In the genomic region with DNA sequence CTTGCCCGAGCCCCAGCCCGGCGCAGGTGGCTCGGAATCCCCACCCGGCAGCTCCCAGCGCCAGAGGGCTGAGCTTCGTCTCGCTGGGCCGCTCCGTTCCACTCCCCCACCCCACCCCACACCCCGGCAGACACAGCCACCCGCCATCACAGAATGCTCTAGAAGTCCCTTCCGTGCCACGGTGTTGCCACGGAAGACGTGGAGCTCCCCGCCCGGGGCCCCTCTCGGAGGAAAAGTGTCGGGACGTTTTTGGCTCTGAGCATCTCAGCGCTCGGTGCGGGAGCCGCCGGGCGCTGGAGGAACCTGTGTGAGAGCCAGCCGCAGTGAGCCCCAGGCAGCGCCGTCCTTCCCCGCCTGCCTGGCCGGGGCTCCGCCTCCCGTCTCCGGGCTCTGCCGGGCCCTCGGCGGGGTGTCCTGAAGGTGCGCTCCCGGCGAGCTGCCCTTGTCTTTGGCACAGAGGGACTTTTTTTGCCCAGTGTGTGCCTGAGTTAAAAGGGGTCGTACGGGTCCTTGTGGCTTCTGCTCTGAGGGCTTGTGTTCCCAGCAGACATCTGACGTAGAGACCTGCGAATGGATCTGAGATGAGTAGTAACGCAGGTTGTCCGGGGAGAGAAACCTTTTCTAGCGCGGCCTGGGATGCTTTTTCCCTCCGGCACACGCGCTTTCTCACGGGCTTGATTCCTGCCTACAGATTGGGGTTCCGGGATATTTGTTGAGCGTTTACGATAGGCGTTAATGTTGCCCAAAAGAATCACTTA, we compare ENCODE assay signal across 8 cellular contexts. TPM values are rescaled to one million over a fixed set of nuclear protein-coding genes. Genes with fewer than 3 reads are reported as not detected.
A peak's percentile ranks its signal among the peaks of the same experiment; 100 is the strongest.
DNase-seq lines count a peak whose midpoint lies in the region; ATAC-seq, FAIRE-seq and TF ChIP-seq lines count a peak whose summit lies in the region.

No MANE protein-coding gene starts in this region.

- H4K20me1 ChIP-seq in Karpas-422 (ENCODE audit: insufficient read depth, low read depth, low read length) (no peaks in the 10 kb centered on the region), smooth muscle cell (ENCODE audit: low read depth) (peaks cover 9% of the 10 kb centered on the region)

- H3F3A ChIP-seq in smooth muscle cell (ENCODE audit: low read depth): peaks cover 7% of the 10 kb centered on the region

- no peak overlapping the region for H2AFZ ChIP-seq in Karpas-422 (ENCODE audit: low read length)
- H2AFZ ChIP-seq in smooth muscle cell (ENCODE audit: low read depth): peak overlapping the region; percentile 77

- ATAC-seq in HG03342 (IDR thresholded peaks at IDR 0.05; ENCODE audit: unreplicated experiment): no peak

- H3K4me3 ChIP-seq in GM12865 (ENCODE audit: low read depth, low read length) (peak overlapping the region; percentile 64), Karpas-422 (ENCODE audit: low read length) (peak overlapping the region; percentile 76), smooth muscle cell (peak overlapping the region; percentile 86)

- H3K27ac ChIP-seq in Karpas-422 (ENCODE audit: low read length): peak overlapping the region; percentile 69
- H3K27ac ChIP-seq in smooth muscle cell (ENCODE audit: low read depth): no peak overlapping the region

- H3K9ac ChIP-seq in Karpas-422 (ENCODE audit: low read length) (peak overlapping the region; percentile 94), smooth muscle cell (ENCODE audit: low read depth) (peak overlapping the region; percentile 31)

- no peak for FAIRE-seq in H54 (lab: Jason Lieb, UNC)

- no peaks in the 10 kb centered on the region for H3K9me2 ChIP-seq in Karpas-422 (replicated peaks; ENCODE audit: insufficient read depth, low read length)

- H3K9me3 ChIP-seq in Karpas-422 (ENCODE audit: low read length) (no peaks in the 10 kb centered on the region), smooth muscle cell (replicated peaks; ENCODE audit: low read depth) (no peaks in the 10 kb centered on the region)

- H3K4me2 ChIP-seq in Karpas-422 (ENCODE audit: low read depth, low read length, poor library complexity, severe bottlenecking) (peak overlapping the region; percentile 94), smooth muscle cell (peak overlapping the region; percentile 98)

- no peaks in the 10 kb centered on the region for H3K9me3 Mint-ChIP-seq in brain

- H3K27me3 ChIP-seq in Karpas-422 (ENCODE audit: low read length) (no peaks in the 10 kb centered on the region), smooth muscle cell (ENCODE audit: low read depth) (peaks cover 6% of the 10 kb centered on the region)

- H3K4me1 ChIP-seq in Karpas-422 (ENCODE audit: low read length) (peaks cover 35% of the 10 kb centered on the region), smooth muscle cell (ENCODE audit: low read depth) (peaks cover 18% of the 10 kb centered on the region)

- peaks cover 58% of the 10 kb centered on the region for H3K79me2 ChIP-seq in Karpas-422 (ENCODE audit: low read length)
- peaks cover 25% of the 10 kb centered on the region for H3K79me2 ChIP-seq in smooth muscle cell (ENCODE audit: low read depth)

- peak overlapping the region; percentile 27 to 94 (median 90) for H3K27ac Mint-ChIP-seq in brain

- H3K4me3 Mint-ChIP-seq in brain: peak overlapping the region; percentile 88 to 92 (median 91)

- H3K4me1 Mint-ChIP-seq in brain: peaks cover 34% of the 10 kb centered on the region

- 2% methylated on average over 42 of the region's 57 CpGs for WGBS in smooth muscle cell (ENCODE audit: low lambda C conversion rate)

- DNase-seq in GM12865 (ENCODE audit: low read depth) (peak; percentile 74), Karpas-422 (peak; percentile 81), T-helper 22 cell (ENCODE audit: low read depth) (peak; percentile 46), iPS-NIHi7 (ENCODE audit: extremely low spot score) (peak; percentile 56), smooth muscle cell (lab: John Stamatoyannopoulos, UW; ENCODE audit: unreplicated experiment) (peak; percentile 22), H54 (ENCODE audit: insufficient read length, low spot score) (no peak)

- no peaks in the 10 kb centered on the region for H3K36me3 ChIP-seq in Karpas-422 (ENCODE audit: insufficient read depth, low read length)
- no peaks in the 10 kb centered on the region for H3K36me3 ChIP-seq in smooth muscle cell (ENCODE audit: low read depth)

- TF ChIP-seq POLR2A in H54 (IDR thresholded peaks at IDR 0.05; ENCODE audit: low read depth, low read length): no peak

- peaks cover 34% of the 10 kb centered on the region for H3K27me3 Mint-ChIP-seq in brain

- TF ChIP-seq CTCF in GM12865 (IDR thresholded peaks at IDR 0.05; ENCODE audit: insufficient read depth, low read depth, low read length, missing control alignments) (no peak), brain (conservative IDR thresholded peaks at IDR 0.05) (no peak), smooth muscle cell (IDR thresholded peaks at IDR 0.05; ENCODE audit: borderline replicate concordance, insufficient read depth, poor library complexity, severe bottlenecking) (no peak)

- H3K36me3 Mint-ChIP-seq in brain: no peaks in the 10 kb centered on the region

RNA-seq across cellular contexts. Expression of a gene that starts 1.8 kb away (rescaled TPM):
- 20.6 and 42.6 TPM in 2 replicates for total RNA-seq in Karpas-422 (2014; rRNA removed; shearing (Covaris generic); ENCODE audit: low replicate concordance)
- polyA plus RNA-seq in brain (ENCODE audit: insufficient read depth, low read depth, low replicate concordance) (5.2 TPM), smooth muscle cell (0.74 and 1.9 TPM in 2 replicates)
- 4.9 and 8.1 TPM in 2 replicates for total RNA-seq in smooth muscle cell
